Comparison of ENCODE assay signal across 1 cellular context in genomic region chr4:78058591-78059523, GRCh38.
TF ChIP-seq lines count a peak whose summit lies in the region.

No MANE protein-coding gene starts in this region.

TF ChIP-seq in A549, 52 proteins besides CTCF, POLR2A, EP300 and RAD21 (continued from another document):
- TF ChIP-seq, protein P1, sequence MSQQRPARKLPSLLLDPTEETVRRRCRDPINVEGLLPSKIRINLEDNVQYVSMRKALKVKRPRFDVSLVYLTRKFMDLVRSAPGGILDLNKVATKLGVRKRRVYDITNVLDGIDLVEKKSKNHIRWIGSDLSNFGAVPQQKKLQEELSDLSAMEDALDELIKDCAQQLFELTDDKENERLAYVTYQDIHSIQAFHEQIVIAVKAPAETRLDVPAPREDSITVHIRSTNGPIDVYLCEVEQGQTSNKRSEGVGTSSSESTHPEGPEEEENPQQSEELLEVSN (IDR thresholded peaks at IDR 0.05; ENCODE audit: borderline replicate concordance, low read depth) = no peak
